ENCODE assay signal across 14 cellular contexts in the genomic region with DNA sequence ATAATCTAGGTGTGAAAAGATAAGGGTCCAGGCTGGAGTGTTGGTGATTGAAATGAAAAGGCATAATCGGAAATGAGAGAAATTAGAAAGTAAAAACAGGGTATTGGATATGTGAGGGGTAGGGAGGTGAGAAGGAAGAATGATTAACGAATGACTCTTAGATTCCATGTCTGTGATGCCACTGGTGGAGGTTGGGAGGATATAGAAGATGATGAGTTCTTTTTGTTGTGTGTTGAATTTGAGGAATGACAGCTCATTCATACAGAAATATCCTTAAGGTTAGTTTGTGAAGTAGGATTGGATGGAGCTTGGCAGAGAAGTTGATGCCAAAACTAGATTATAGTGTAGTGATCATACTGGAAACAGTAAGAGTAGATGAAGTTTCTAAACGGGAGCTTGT.
A peak's percentile ranks its signal among the peaks of the same experiment; 100 is the strongest.
DNase-seq lines count a peak whose midpoint lies in the region; TF ChIP-seq lines count a peak whose summit lies in the region.
"Had no signal": no experiment of that assay in that cellular context is flagged by ENCODE, and none has a peak within 500 bp of the region (broad histone marks: within the 10 kb centered on the region; RNA-seq: fewer than 3 reads in every experiment).

No MANE protein-coding gene starts in this region.

- H3K27me3 ChIP-seq in GM23248 (replicated peaks; ENCODE audit: insufficient read depth), result no peaks in the 10 kb centered on the region

- H3K9ac ChIP-seq in GM23248, result no peak overlapping the region

- H3K79me2 ChIP-seq in GM23248 (ENCODE audit: insufficient read depth), result no peaks in the 10 kb centered on the region

- TF ChIP-seq CTCF in epithelial cell of esophagus (IDR thresholded peaks at IDR 0.05; ENCODE audit: insufficient read depth, low read depth, low read length, missing control alignments), result no peak

- H3K4me3 ChIP-seq in GM23248 (no peak overlapping the region), epithelial cell of esophagus (ENCODE audit: low read length) (no peak overlapping the region)
- H3K4me3 ChIP-seq: A549, GM12878 had no signal

- H4K20me1 ChIP-seq in GM23248 (ENCODE audit: insufficient read depth), result no peaks in the 10 kb centered on the region

- DNase-seq in GM23248 (peak; percentile 23), RKO (ENCODE audit: low spot score) (peak; percentile 32), epithelial cell of esophagus (ENCODE audit: low read depth) (peak; percentile 4), DMS53 treated with DMSO at 0.1 percent for 48 hours (lab: John Stamatoyannopoulos, UW; ENCODE audit: unreplicated experiment) (no peak), Ammon's horn (ENCODE audit: low spot score) (no peak), HuH-7 (ENCODE audit: low spot score) (no peak), NCI-H510A (lab: John Stamatoyannopoulos, UW) (no peak)
- DNase-seq: CD8-positive, alpha-beta T cell; COR-L47; DMS153; DND-41; H7 had no signal

- WGBS in GM23248 (ENCODE audit: low coverage in 1 of 2, low lambda C conversion rate in 2 of 2, missing lambda C conversion rate in 2 of 2), 2 experiments, result 92 to 98% methylated on average over 3 of the region's 3 CpGs

- H3K36me3 ChIP-seq in GM23248 (ENCODE audit: low read depth), result no peaks in the 10 kb centered on the region

- no peaks in the 10 kb centered on the region for H3K9me3 ChIP-seq in GM23248 (ENCODE audit: low read depth)
- H3K9me3 ChIP-seq: A549 had no signal

- H3K9me2 ChIP-seq in GM23248 (ENCODE audit: insufficient read depth), result no peaks in the 10 kb centered on the region

- no peak overlapping the region for H3K27ac ChIP-seq in GM23248
- H3K27ac ChIP-seq: A549 had no signal

- no peak overlapping the region for H3K4me2 ChIP-seq in GM23248 (ENCODE audit: unreplicated experiment)
- H3K4me2 ChIP-seq: A549 had no signal

- no peak overlapping the region for H2AFZ ChIP-seq in GM23248

- H3F3A ChIP-seq in GM23248 (ENCODE audit: insufficient read depth), result peaks cover 17% of the 10 kb centered on the region

- H3K4me1 ChIP-seq in GM23248 (ENCODE audit: insufficient read depth), result peaks cover 12% of the 10 kb centered on the region
- H3K4me1 ChIP-seq: A549 had no signal

- in situ Hi-C loops in GM23248 (cut with MboI), result no loop called here

Comparison
In these comparisons a context has a peak if more than half of its experiments do, and no peak if none do; other contexts are left out.
1. DNase-seq: peak in GM23248 (single experiment), RKO (single experiment) and epithelial cell of esophagus (single experiment); none in DMS53 treated with DMSO at 0.1 percent for 48 hours (single experiment), Ammon's horn (single experiment), HuH-7 (single experiment) and NCI-H510A (single experiment).